In genomic region chr11:65954771-65955170, GRCh38 we compare ENCODE assay signal across 25 cellular contexts. TPM values are rescaled to one million over a fixed set of nuclear protein-coding genes. Genes with fewer than 3 reads are reported as not detected.
DNase-seq lines count a peak whose midpoint lies in the region; ATAC-seq, FAIRE-seq and TF ChIP-seq lines count a peak whose summit lies in the region.
"Had no signal": no experiment of that assay in that cellular context is flagged by ENCODE, and none has a peak within 500 bp of the region (broad histone marks: within the 10 kb centered on the region; RNA-seq: fewer than 3 reads in every experiment).

No MANE protein-coding gene starts in this region.

- H2AFZ ChIP-seq in GM23338 (no peak overlapping the region), keratinocyte (ENCODE audit: control insufficient read depth, low read length) (peak overlapping the region; percentile 36)
- H2AFZ ChIP-seq: PC-9 had no signal

- no peaks in the 10 kb centered on the region for H3K4me1 ChIP-seq in GM23338 (ENCODE audit: insufficient read depth)
- peaks cover 5% of the 10 kb centered on the region for H3K4me1 ChIP-seq in keratinocyte (ENCODE audit: control insufficient read depth, extremely low read depth, insufficient read depth, low read length)

- H3K36me3 ChIP-seq in GM23338 (ENCODE audit: insufficient read depth) (no peaks in the 10 kb centered on the region), bronchial epithelial cell (ENCODE audit: control insufficient read depth, insufficient read depth, low read length) (no peaks in the 10 kb centered on the region), keratinocyte (ENCODE audit: control insufficient read depth in 2 of 2, extremely low read depth in 1 of 2, insufficient read depth in 2 of 2, low read length in 2 of 2) (no peaks in the 10 kb centered on the region)

- dilution Hi-C loops in keratinocyte (cut with MboI; ENCODE audit: extremely low pct_ligation_motif_present, low sequenced_read_pairs): no loop called here

- H3K27ac Mint-ChIP-seq in GM23338: 0 out of 2 replicates have a peak overlapping the region, but pooled peaks have one; percentile 51

- no peak overlapping the region for H3K9ac ChIP-seq in keratinocyte (ENCODE audit: control insufficient read depth, extremely low read depth, insufficient read depth, low read length)
- H3K9ac ChIP-seq: KMS-11 had no signal

- H3K27me3 ChIP-seq in GM23338 (ENCODE audit: insufficient read depth) (no peaks in the 10 kb centered on the region), bronchial epithelial cell (ENCODE audit: control insufficient read depth, insufficient read depth, low read length) (no peaks in the 10 kb centered on the region), keratinocyte (ENCODE audit: control insufficient read depth, extremely low read depth, insufficient read depth, low read length) (no peaks in the 10 kb centered on the region)

- H3F3A ChIP-seq in GM23338 (replicated peaks; ENCODE audit: low read depth): 0 out of 2 replicates have a peak, but pooled peaks cover 3% of the 10 kb centered on the region

- no peaks in the 10 kb centered on the region for H3K9me1 ChIP-seq in keratinocyte (ENCODE audit: control insufficient read depth, extremely low read depth, insufficient read depth, low read length)

- FAIRE-seq in bronchial epithelial cell (lab: Jason Lieb, UNC) (no peak), keratinocyte (lab: Jason Lieb, UNC) (no peak)
- FAIRE-seq: GM12892 had no signal

- H3K79me2 ChIP-seq in GM23338 (replicated peaks; ENCODE audit: insufficient read depth): no peaks in the 10 kb centered on the region
- H3K79me2 ChIP-seq in keratinocyte (ENCODE audit: control insufficient read depth, insufficient read depth, low read length): no peaks in the 10 kb centered on the region

- H3K27me3 Mint-ChIP-seq in GM23338 (ENCODE audit: insufficient read depth, low read depth, poor library complexity): peaks cover 2% of the 10 kb centered on the region
- H3K27me3 Mint-ChIP-seq: IgD-negative memory B cell had no signal

- no peaks in the 10 kb centered on the region for H3K9me2 ChIP-seq in GM23338 (ENCODE audit: insufficient read depth)

- no peak for TF ChIP-seq CTCF in GM23338 (conservative IDR thresholded peaks at IDR 0.05; ENCODE audit: low read depth in 2 of 2)
- no peak for TF ChIP-seq CTCF in bronchial epithelial cell (IDR thresholded peaks at IDR 0.05; ENCODE audit: insufficient read depth, low read length, severe bottlenecking)
- TF ChIP-seq CTCF in keratinocyte (optimal IDR thresholded peaks at IDR 0.05 in 1 of 3, IDR thresholded peaks at IDR 0.05 in 1 of 3, conservative IDR thresholded peaks at IDR 0.05 in 1 of 3; ENCODE audit: extremely low read depth in 1 of 3, insufficient read depth in 2 of 3, low read length in 3 of 3): no peak

- H3K4me3 ChIP-seq in GM23338: no peak overlapping the region
- H3K4me3 ChIP-seq in bronchial epithelial cell (ENCODE audit: low read depth, low read length): no peak overlapping the region
- H3K4me3 ChIP-seq in keratinocyte (ENCODE audit: control insufficient read depth in 2 of 3, extremely low read depth in 1 of 3, insufficient read depth in 2 of 3, low read depth in 1 of 3, low read length in 3 of 3): no peak overlapping the region
- H3K4me3 ChIP-seq: PC-9 had no signal

- H3K36me3 Mint-ChIP-seq in GM23338 (ENCODE audit: low read depth): no peaks in the 10 kb centered on the region
- H3K36me3 Mint-ChIP-seq: IgD-negative memory B cell had no signal

- H4K20me1 ChIP-seq in GM23338 (replicated peaks; ENCODE audit: insufficient read depth) (no peaks in the 10 kb centered on the region), keratinocyte (ENCODE audit: control insufficient read depth, extremely low read depth, insufficient read depth, low read length) (no peaks in the 10 kb centered on the region)

- peak overlapping the region; percentile 39; the same call in 1 of the 2 replicates for H3K27ac ChIP-seq in GM23338 (ENCODE audit: low read depth)
- H3K27ac ChIP-seq in keratinocyte (ENCODE audit: control insufficient read depth, insufficient read depth, low read length): no peak overlapping the region
- H3K27ac ChIP-seq: HL-60, KMS-11, PC-9 had no signal

- H3K4me3 Mint-ChIP-seq in GM23338: no peak overlapping the region

- H3K4me2 ChIP-seq in GM23338 (no peak overlapping the region), keratinocyte (ENCODE audit: control insufficient read depth, extremely low read depth, insufficient read depth, low read depth, low read length) (peak overlapping the region; percentile 22)
- H3K4me2 ChIP-seq: KMS-11, PC-9 had no signal

- peaks cover 5% of the 10 kb centered on the region for H3K4me1 Mint-ChIP-seq in GM23338

- ATAC-seq in GM23338: no peak
- ATAC-seq in HG03378 (IDR thresholded peaks at IDR 0.05; ENCODE audit: unreplicated experiment): no peak
- no peak for ATAC-seq in HG02610 (IDR thresholded peaks at IDR 0.05; ENCODE audit: unreplicated experiment)

- DNase-seq in GM23338 (ENCODE audit: low spot score) (no peak), NCI-H2171 treated with DMSO at 0.1 percent for 48 hours (lab: John Stamatoyannopoulos, UW) (peak; percentile 98), bronchial epithelial cell (ENCODE audit: low read depth) (peak; percentile 86), keratinocyte (ENCODE audit: low read depth, low spot score) (no peak), dedifferentiated amniotic fluid mesenchymal stem cell (ENCODE audit: extremely low spot score) (no peak)
- DNase-seq: Calu3, DND-41, H7, MM.1S, NCI-H1694, NCI-H2029 treated with DMSO at 0.1 percent for 48 hours, NCI-H345, NCI-H510A treated with DMSO at 0.1 percent for 48 hours, NCI-H774, PC-9, SHP77 treated with DMSO at 0.1 percent for 48 hours had no signal

- no peaks in the 10 kb centered on the region for H3K9me3 ChIP-seq in keratinocyte (ENCODE audit: control insufficient read depth, low read depth, low read length)

- no peaks in the 10 kb centered on the region for H3K9me3 Mint-ChIP-seq in GM23338
- H3K9me3 Mint-ChIP-seq: IgD-negative memory B cell had no signal

RNA-seq across cellular contexts. Expression of gene SART1, which starts 6.8 kb away (rescaled TPM):
- 43.9 and 55.8 TPM in 2 replicates for total RNA-seq in GM23338 (2014; rRNA removed; shearing (Covaris generic))
- polyA plus RNA-seq in GM23338 (2016; fragmentation: Nextera tagmentation; extraction: Ambion mirVana) (91.0 and 105 TPM in 2 replicates), keratinocyte (5.9 to 28.0 TPM (median 14.7 TPM) in 3 replicates)
- total RNA-seq in bronchial epithelial cell: 32.4 and 51.7 TPM in 2 replicates
- 80.5 TPM for polyA plus RNA-seq in keratinocyte (2011; ENCODE audit: low read depth)
- 6.2 and 18.6 TPM in 2 replicates for polyA plus RNA-seq in keratinocyte (2011; cell fraction: cytosol; rRNA removed)
- 17.9 and 27.4 TPM in 2 replicates for polyA plus RNA-seq in keratinocyte (2011; cell fraction: nucleus; rRNA removed)
- 34.0 and 58.1 TPM in 2 replicates for polyA plus RNA-seq in keratinocyte (2012; ENCODE audit: low replicate concordance)
- polyA minus RNA-seq in keratinocyte: 2.7 to 29.5 TPM (median 10.2 TPM) in 3 replicates
- 24.4 TPM for polyA minus RNA-seq in keratinocyte (2011; cell fraction: cytosol; rRNA and poly(A)+ RNA removed)
- 4.8 and 8.4 TPM in 2 replicates for polyA minus RNA-seq in keratinocyte (2011; cell fraction: nucleus; rRNA and poly(A)+ RNA removed)

RNA-seq across cellular contexts. Expression of gene TSGA10IP, which starts 9.5 kb away (rescaled TPM):
- 1.1 and 2.0 TPM in 2 replicates for total RNA-seq in GM23338 (2014; rRNA removed; shearing (Covaris generic))
- 1.6 and 2.5 TPM in 2 replicates for polyA plus RNA-seq in GM23338 (2016; fragmentation: Nextera tagmentation; extraction: Ambion mirVana)
- under 0.01 TPM in 1 of 2 replicates, not detected in the other for total RNA-seq in bronchial epithelial cell
- not detected in 3 replicates for polyA plus RNA-seq in keratinocyte
- not detected for polyA plus RNA-seq in keratinocyte (2011; ENCODE audit: low read depth)
- polyA plus RNA-seq in keratinocyte (2011; cell fraction: cytosol; rRNA removed): not detected in 2 replicates
- not detected in 2 replicates for polyA plus RNA-seq in keratinocyte (2011; cell fraction: nucleus; rRNA removed)
- 0.17 TPM in 1 of 2 replicates, not detected in the other for polyA plus RNA-seq in keratinocyte (2012; ENCODE audit: low replicate concordance)
- polyA minus RNA-seq in keratinocyte: not detected in 3 replicates
- not detected for polyA minus RNA-seq in keratinocyte (2011; cell fraction: cytosol; rRNA and poly(A)+ RNA removed)
- not detected in 2 replicates for polyA minus RNA-seq in keratinocyte (2011; cell fraction: nucleus; rRNA and poly(A)+ RNA removed)
- total RNA-seq: A172, Calu3, PC-9, RPMI7951 had no signal
- polyA plus RNA-seq: BJ, IgD-negative memory B cell had no signal

RNA-seq across cellular contexts. Expression of gene DRAP1, which starts 35.5 kb away (rescaled TPM):
- total RNA-seq in GM23338 (2014; rRNA removed; shearing (Covaris generic)): 83.0 and 121 TPM in 2 replicates
- polyA plus RNA-seq in GM23338 (2016; fragmentation: Nextera tagmentation; extraction: Ambion mirVana) (294 and 358 TPM in 2 replicates), keratinocyte (135 to 175 TPM (median 138 TPM) in 3 replicates)
- total RNA-seq in bronchial epithelial cell: 176 and 429 TPM in 2 replicates
- polyA plus RNA-seq in keratinocyte (2011; ENCODE audit: low read depth): 117 TPM
- polyA plus RNA-seq in keratinocyte (2011; cell fraction: cytosol; rRNA removed): 70.3 and 209 TPM in 2 replicates
- 81.8 and 104 TPM in 2 replicates for polyA plus RNA-seq in keratinocyte (2011; cell fraction: nucleus; rRNA removed)
- polyA plus RNA-seq in keratinocyte (2012; ENCODE audit: low replicate concordance): 279 and 338 TPM in 2 replicates
- polyA minus RNA-seq in keratinocyte: 23.8 to 86.3 TPM (median 25.4 TPM) in 3 replicates
- 89.4 TPM for polyA minus RNA-seq in keratinocyte (2011; cell fraction: cytosol; rRNA and poly(A)+ RNA removed)
- polyA minus RNA-seq in keratinocyte (2011; cell fraction: nucleus; rRNA and poly(A)+ RNA removed): 15.5 and 15.6 TPM in 2 replicates

RNA-seq across cellular contexts. Expression of gene C11orf68, which starts 35.9 kb away (rescaled TPM):
- total RNA-seq in GM23338 (2014; rRNA removed; shearing (Covaris generic)): 21.6 and 23.2 TPM in 2 replicates
- polyA plus RNA-seq in GM23338 (2016; fragmentation: Nextera tagmentation; extraction: Ambion mirVana) (16.8 and 18.6 TPM in 2 replicates), keratinocyte (18.4 to 30.9 TPM (median 25.0 TPM) in 3 replicates)
- total RNA-seq in bronchial epithelial cell: 8.4 and 12.9 TPM in 2 replicates
- 1.4 TPM for polyA plus RNA-seq in keratinocyte (2011; ENCODE audit: low read depth)
- polyA plus RNA-seq in keratinocyte (2011; cell fraction: cytosol; rRNA removed): 28.7 and 36.0 TPM in 2 replicates
- 33.6 and 47.2 TPM in 2 replicates for polyA plus RNA-seq in keratinocyte (2011; cell fraction: nucleus; rRNA removed)
- polyA plus RNA-seq in keratinocyte (2012; ENCODE audit: low replicate concordance): 26.6 and 37.1 TPM in 2 replicates
- polyA minus RNA-seq in keratinocyte: 18.3 to 56.3 TPM (median 27.3 TPM) in 3 replicates
- 47.8 TPM for polyA minus RNA-seq in keratinocyte (2011; cell fraction: cytosol; rRNA and poly(A)+ RNA removed)
- 15.0 and 15.4 TPM in 2 replicates for polyA minus RNA-seq in keratinocyte (2011; cell fraction: nucleus; rRNA and poly(A)+ RNA removed)

RNA-seq across cellular contexts. Expression of gene EIF1AD, which starts 47.2 kb away (rescaled TPM):
- total RNA-seq in GM23338 (2014; rRNA removed; shearing (Covaris generic)): 30.8 and 32.1 TPM in 2 replicates
- polyA plus RNA-seq in GM23338 (2016; fragmentation: Nextera tagmentation; extraction: Ambion mirVana) (16.1 and 18.6 TPM in 2 replicates), keratinocyte (23.1 to 36.8 TPM (median 29.6 TPM) in 3 replicates)
- total RNA-seq in bronchial epithelial cell: 39.7 and 44.5 TPM in 2 replicates
- polyA plus RNA-seq in keratinocyte (2011; ENCODE audit: low read depth): 27.8 TPM
- polyA plus RNA-seq in keratinocyte (2011; cell fraction: cytosol; rRNA removed): 25.7 and 27.4 TPM in 2 replicates
- 37.9 and 40.2 TPM in 2 replicates for polyA plus RNA-seq in keratinocyte (2011; cell fraction: nucleus; rRNA removed)
- polyA plus RNA-seq in keratinocyte (2012; ENCODE audit: low replicate concordance): 29.7 and 31.2 TPM in 2 replicates
- 42.8 to 48.1 TPM (median 44.4 TPM) in 3 replicates for polyA minus RNA-seq in keratinocyte
- polyA minus RNA-seq in keratinocyte (2011; cell fraction: cytosol; rRNA and poly(A)+ RNA removed): 24.6 TPM
- 18.7 and 30.3 TPM in 2 replicates for polyA minus RNA-seq in keratinocyte (2011; cell fraction: nucleus; rRNA and poly(A)+ RNA removed)

Comparison
In these comparisons a context has a peak if more than half of its experiments do, and no peak if none do; other contexts are left out.
1. DNase-seq: peak in NCI-H2171 treated with DMSO at 0.1 percent for 48 hours (single experiment) and bronchial epithelial cell (single experiment); none in GM23338 (single experiment), keratinocyte (single experiment) and dedifferentiated amniotic fluid mesenchymal stem cell (single experiment).